ENCODE assay signal across 23 cellular contexts in genomic region chr12:3140284-3140683, GRCh38.
"Had no signal": no experiment of that assay in that cellular context is flagged by ENCODE, and none has a peak within 500 bp of the region (broad histone marks: within the 10 kb centered on the region; RNA-seq: fewer than 3 reads in every experiment).

No MANE protein-coding gene starts in this region.

- H3K4me2 ChIP-seq: smooth muscle cell had no signal

- H3K4me3 Mint-ChIP-seq: activated naive CD4-positive, alpha-beta T cell treated with anti-CD3 and anti-CD28 coated beads for 36 hours; activated naive CD8-positive, alpha-beta T cell treated with anti-CD3 and anti-CD28 coated beads, Interleukin-2, amount 10 ng/mL, durations not matched to agents 7 days and 5 days; activated T-cell treated with anti-CD3 and anti-CD28 coated beads, Interleukin-2, amount 50 U/mL, for 72 hours; natural killer cell; stimulated activated memory B cell treated with anti-CD40 and anti-IgM and Interleukin-4, amounts not matched to agents 10 μg/mL and 1 μg/mL and 100 μg/mL, for 72 hours had no signal

- H3K36me3 ChIP-seq: breast epithelium, sigmoid colon, stomach, suprapubic skin, tibial nerve had no signal

- H3K27ac Mint-ChIP-seq: activated naive CD4-positive, alpha-beta T cell treated with anti-CD3 and anti-CD28 coated beads for 36 hours; activated naive CD8-positive, alpha-beta T cell treated with anti-CD3 and anti-CD28 coated beads, Interleukin-2, amount 10 ng/mL, durations not matched to agents 7 days and 5 days; activated T-cell treated with anti-CD3 and anti-CD28 coated beads, Interleukin-2, amount 50 U/mL, for 72 hours; natural killer cell; stimulated activated memory B cell treated with anti-CD40 and anti-IgM and Interleukin-4, amounts not matched to agents 10 μg/mL and 1 μg/mL and 100 μg/mL, for 72 hours had no signal

- H3K9me3 Mint-ChIP-seq: activated naive CD4-positive, alpha-beta T cell treated with anti-CD3 and anti-CD28 coated beads for 36 hours; activated naive CD8-positive, alpha-beta T cell treated with anti-CD3 and anti-CD28 coated beads, Interleukin-2, amount 10 ng/mL, durations not matched to agents 7 days and 5 days; activated T-cell treated with anti-CD3 and anti-CD28 coated beads, Interleukin-2, amount 50 U/mL, for 72 hours; natural killer cell; stimulated activated memory B cell treated with anti-CD40 and anti-IgM and Interleukin-4, amounts not matched to agents 10 μg/mL and 1 μg/mL and 100 μg/mL, for 72 hours had no signal

- H3K4me1 Mint-ChIP-seq: activated naive CD8-positive, alpha-beta T cell treated with anti-CD3 and anti-CD28 coated beads, Interleukin-2, amount 10 ng/mL, durations not matched to agents 7 days and 5 days; natural killer cell; stimulated activated memory B cell treated with anti-CD40 and anti-IgM and Interleukin-4, amounts not matched to agents 10 μg/mL and 1 μg/mL and 100 μg/mL, for 72 hours had no signal

- H3K27me3 ChIP-seq: breast epithelium, sigmoid colon, suprapubic skin, tibial nerve had no signal

- H3K36me3 Mint-ChIP-seq: activated naive CD8-positive, alpha-beta T cell treated with anti-CD3 and anti-CD28 coated beads, Interleukin-2, amount 10 ng/mL, durations not matched to agents 7 days and 5 days; natural killer cell; stimulated activated memory B cell treated with anti-CD40 and anti-IgM and Interleukin-4, amounts not matched to agents 10 μg/mL and 1 μg/mL and 100 μg/mL, for 72 hours had no signal

- DNase-seq: activated CD4-positive, alpha-beta T cell treated with anti-CD3 and anti-CD28 coated beads, Interleukin-2, amount 50 U/mL, for 48 hours; activated effector memory CD4-positive, alpha-beta T cell treated with Interleukin-2 at 50 U/mL for 16 hours; activated naive CD4-positive, alpha-beta T cell treated with anti-CD3 and anti-CD28 coated beads for 36 hours; activated naive CD8-positive, alpha-beta T cell treated with anti-CD3 and anti-CD28 coated beads, Interleukin-2, amount 10 ng/mL, durations not matched to agents 7 days and 5 days; activated T-cell treated with anti-CD3 and anti-CD28 coated beads, Interleukin-2, amount 50 U/mL, for 72 hours; amniotic stem cell; effector CD4-positive, alpha-beta T cell; foreskin melanocyte; hippocampal formation; kidney glomerular epithelial cell; midbrain; natural killer cell; occipital lobe; sigmoid colon; stimulated activated CD4-positive, alpha-beta T cell treated with anti-CD3 and anti-CD28 coated beads, Interleukin-15, amount 100 ng/mL, for 24 hours; stomach had no signal

- ATAC-seq: activated T-cell treated with anti-CD3 and anti-CD28 coated beads, Interleukin-2, amount 50 U/mL, for 72 hours; esophagus mucosa; natural killer cell; stimulated activated memory B cell treated with anti-CD40 and anti-IgM and Interleukin-4, amounts not matched to agents 10 μg/mL and 1 μg/mL and 100 μg/mL, for 72 hours had no signal

- H3K9me3 ChIP-seq: breast epithelium, sigmoid colon, stomach, suprapubic skin, tibial nerve had no signal

- H3K4me3 ChIP-seq: breast epithelium, sigmoid colon, smooth muscle cell, stomach, suprapubic skin, tibial nerve had no signal

- H3K27ac ChIP-seq: breast epithelium, sigmoid colon, stomach, suprapubic skin, tibial nerve, VCaP had no signal
